Comparison of ENCODE assay signal across 19 cellular contexts in the genomic region with DNA sequence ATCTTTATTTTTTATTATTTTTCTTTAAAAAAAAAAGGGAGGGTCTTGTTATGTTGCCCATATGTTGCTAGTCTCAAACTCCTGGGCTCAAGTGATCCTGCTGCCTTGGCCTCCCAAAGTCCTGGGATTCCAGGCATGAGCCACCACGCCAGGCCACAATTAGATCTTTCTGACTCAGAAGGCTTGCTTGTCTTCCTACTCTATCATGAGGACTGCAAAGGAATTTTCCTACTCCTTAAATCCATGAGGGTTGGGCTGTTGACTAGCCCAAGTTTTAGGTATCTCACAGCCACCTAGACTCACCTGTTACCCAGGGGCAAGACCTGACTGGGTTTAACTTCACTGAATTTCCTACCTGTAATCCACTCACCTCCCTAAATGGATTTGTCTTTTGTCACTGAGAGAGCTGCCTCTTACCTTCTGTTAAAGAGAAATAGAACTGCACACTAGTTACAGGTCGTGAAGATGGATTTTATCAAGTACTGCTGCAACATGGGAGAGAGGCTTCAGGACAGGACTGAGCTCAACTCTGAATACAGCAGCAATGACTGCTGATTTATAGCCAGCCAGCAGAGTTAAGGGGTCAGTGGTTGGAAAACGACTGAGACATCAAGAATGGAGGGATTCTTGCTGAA.
DNase-seq lines count a peak whose midpoint lies in the region; ATAC-seq and TF ChIP-seq lines count a peak whose summit lies in the region.
"Had no signal": no experiment of that assay in that cellular context is flagged by ENCODE, and none has a peak within 500 bp of the region (broad histone marks: within the 10 kb centered on the region; RNA-seq: fewer than 3 reads in every experiment).

No MANE protein-coding gene starts in this region.

- TF ChIP-seq CTCF in upper lobe of right lung (IDR thresholded peaks at IDR 0.05) (no peak), WERI-Rb-1 (IDR thresholded peaks at IDR 0.05; ENCODE audit: low read depth, low read length) (no peak)

- no peaks in the 10 kb centered on the region for H3K4me1 ChIP-seq in upper lobe of right lung
- H3K4me1 ChIP-seq: Peyer's patch, sigmoid colon, testis had no signal

- no peaks in the 10 kb centered on the region for H3K27me3 ChIP-seq in upper lobe of right lung
- no peaks in the 10 kb centered on the region for H3K27me3 ChIP-seq in WERI-Rb-1 (ENCODE audit: insufficient read depth, low read depth, severe bottlenecking)
- H3K27me3 ChIP-seq: Peyer's patch, sigmoid colon, testis had no signal

- intact Hi-C loops in upper lobe of right lung (cut with DNase I), result no loop called here

- no peak overlapping the region for H3K4me3 ChIP-seq in upper lobe of right lung
- no peak overlapping the region for H3K4me3 ChIP-seq in WERI-Rb-1 (ENCODE audit: low read depth, low read length)
- H3K4me3 ChIP-seq: Peyer's patch, sigmoid colon, testis had no signal

- peak; percentile 40 for DNase-seq in DMS53 (lab: John Stamatoyannopoulos, UW)
- no peak for DNase-seq in DMS53 treated with DMSO at 0.1 percent for 48 hours (lab: John Stamatoyannopoulos, UW; ENCODE audit: unreplicated experiment)
- peak; percentile 57 for DNase-seq in astrocyte of the hippocampus (ENCODE audit: low read depth, low spot score)
- peak; percentile 48 for DNase-seq in kidney tubule cell (ENCODE audit: low spot score)
- no peak for DNase-seq in upper lobe of right lung
- no peak for DNase-seq in stimulated activated CD4-positive, alpha-beta T cell treated with anti-CD3 and anti-CD28 coated beads, Interleukin-1b, Interleukin-23, amount 100 ng/mL, for 48 hours
- no peak for DNase-seq in WERI-Rb-1
- no peak for DNase-seq in germinal center (ENCODE audit: low spot score)
- DNase-seq: activated CD4-positive, alpha-beta T cell treated with anti-CD3 and anti-CD28 coated beads, Interleukin-2, amount 10 ng/mL, durations not matched to agents 24 days and 14 days; aorta; effector CD4-positive, alpha-beta T cell; NCI-H1417 treated with DMSO at 0.1 percent for 48 hours; NCI-H2107; NCI-H510A; Peyer's patch; sigmoid colon; testis had no signal

- H3K36me3 ChIP-seq in upper lobe of right lung (no peaks in the 10 kb centered on the region), WERI-Rb-1 (no peaks in the 10 kb centered on the region; the same call in 1 of the 2 replicates)
- H3K36me3 ChIP-seq: Peyer's patch, sigmoid colon had no signal

- ATAC-seq in upper lobe of right lung, result peak; percentile 13
- ATAC-seq: stimulated activated memory B cell treated with anti-CD40 and anti-IgM and Interleukin-4, amounts not matched to agents 10 μg/mL and 1 μg/mL and 100 μg/mL, for 72 hours had no signal

- H3K27ac ChIP-seq in upper lobe of right lung (no peak overlapping the region), WERI-Rb-1 (no peak overlapping the region; the same call in 1 of the 2 replicates)
- H3K27ac ChIP-seq: 22Rv1, Peyer's patch, sigmoid colon, testis had no signal

- H3K9me3 ChIP-seq in upper lobe of right lung, result no peaks in the 10 kb centered on the region
- peaks cover 19% of the 10 kb centered on the region for H3K9me3 ChIP-seq in WERI-Rb-1 (ENCODE audit: severe bottlenecking)
- H3K9me3 ChIP-seq: Peyer's patch, sigmoid colon, testis had no signal

Comparison
In these comparisons a context has a peak if more than half of its experiments do, and no peak if none do; other contexts are left out.
1. DNase-seq: peak in DMS53 (single experiment), astrocyte of the hippocampus (single experiment) and kidney tubule cell (single experiment); none in DMS53 treated with DMSO at 0.1 percent for 48 hours (single experiment), upper lobe of right lung (single experiment), stimulated activated CD4-positive, alpha-beta T cell treated with anti-CD3 and anti-CD28 coated beads, Interleukin-1b, Interleukin-23, amount 100 ng/mL, for 48 hours (single experiment), WERI-Rb-1 (single experiment) and germinal center (single experiment).